Comparison of ENCODE assay signal across 9 cellular contexts in genomic region chr2:138948070-138948539, GRCh38.
A peak's percentile ranks its signal among the peaks of the same experiment; 100 is the strongest.
DNase-seq lines count a peak whose midpoint lies in the region; ATAC-seq lines count a peak whose summit lies in the region.
"Had no signal": no experiment of that assay in that cellular context is flagged by ENCODE, and none has a peak within 500 bp of the region (broad histone marks: within the 10 kb centered on the region; RNA-seq: fewer than 3 reads in every experiment).

No MANE protein-coding gene starts in this region.

- no peaks in the 10 kb centered on the region for H3K36me3 ChIP-seq in mesodermal cell (ENCODE audit: control insufficient read depth, insufficient read depth, low read length)

- DNase-seq in SW480 (ENCODE audit: low spot score): peak; percentile 73
- DNase-seq in NK-92 treated with Interleukin-12 subunit alpha and Interleukin-12 subunit beta, amount 100 ng/mL, for 24 hours (lab: John Stamatoyannopoulos, UW): no peak
- no peak for DNase-seq in stimulated activated naive CD4-positive, alpha-beta T cell (lab: John Stamatoyannopoulos, UW)
- no peak for DNase-seq in activated CD4-positive, alpha-beta memory T cell treated with anti-CD3 and anti-CD28 coated beads, Interleukin-2, amount 10 ng/mL, durations not matched to agents 7 days and 5 days

- H3K4me3 Mint-ChIP-seq in activated CD4-positive, alpha-beta memory T cell treated with anti-CD3 and anti-CD28 coated beads, Interleukin-2, amount 10 ng/mL, durations not matched to agents 7 days and 5 days: no peak overlapping the region
- H3K4me3 Mint-ChIP-seq: activated naive CD8-positive, alpha-beta T cell had no signal

- peaks cover 2% of the 10 kb centered on the region for H3K9me3 ChIP-seq in mesodermal cell (ENCODE audit: control insufficient read depth, low read length)

- peak overlapping the region; percentile 67 for H3K27ac ChIP-seq in mesodermal cell (ENCODE audit: low read depth, low read length, severe bottlenecking)

- 0% methylated on average over 1 of the region's 1 CpG for WGBS in mesodermal cell (ENCODE audit: insufficient coverage in 2 of 2), 2 experiments

- H3K27me3 Mint-ChIP-seq in activated CD4-positive, alpha-beta memory T cell treated with anti-CD3 and anti-CD28 coated beads, Interleukin-2, amount 10 ng/mL, durations not matched to agents 7 days and 5 days: no peaks in the 10 kb centered on the region
- H3K27me3 Mint-ChIP-seq: activated naive CD8-positive, alpha-beta T cell had no signal

- CTCF ChIA-PET in activated CD4-positive, alpha-beta memory T cell treated with anti-CD3 and anti-CD28 coated beads, Interleukin-2, amount 10 ng/mL, durations not matched to agents 7 days and 5 days (lab: Charles Lee): no interaction called here

- no peaks in the 10 kb centered on the region for H3K36me3 Mint-ChIP-seq in activated CD4-positive, alpha-beta memory T cell treated with anti-CD3 and anti-CD28 coated beads, Interleukin-2, amount 10 ng/mL, durations not matched to agents 7 days and 5 days (ENCODE audit: low read depth)
- H3K36me3 Mint-ChIP-seq: activated naive CD8-positive, alpha-beta T cell had no signal

- H3K4me3 ChIP-seq in mesodermal cell (ENCODE audit: extremely low read depth, insufficient read depth, low read length, poor library complexity, severe bottlenecking): no peak overlapping the region

- ATAC-seq in GM18508 (IDR thresholded peaks at IDR 0.05; ENCODE audit: insufficient read depth, unreplicated experiment): peak; percentile 72
- ATAC-seq in HG03039 (IDR thresholded peaks at IDR 0.05; ENCODE audit: unreplicated experiment): peak; percentile 82
- ATAC-seq in HG03045 (IDR thresholded peaks at IDR 0.05; ENCODE audit: unreplicated experiment): no peak

- H3K4me1 ChIP-seq in mesodermal cell (ENCODE audit: control insufficient read depth, insufficient read depth, low read length, poor library complexity, severe bottlenecking): peaks cover 27% of the 10 kb centered on the region

- POLR2A ChIA-PET in activated CD4-positive, alpha-beta memory T cell treated with anti-CD3 and anti-CD28 coated beads, Interleukin-2, amount 10 ng/mL, durations not matched to agents 7 days and 5 days (lab: Charles Lee): no interaction called here

- no peaks in the 10 kb centered on the region for H3K4me1 Mint-ChIP-seq in activated CD4-positive, alpha-beta memory T cell treated with anti-CD3 and anti-CD28 coated beads, Interleukin-2, amount 10 ng/mL, durations not matched to agents 7 days and 5 days

- H3K27ac Mint-ChIP-seq in activated CD4-positive, alpha-beta memory T cell treated with anti-CD3 and anti-CD28 coated beads, Interleukin-2, amount 10 ng/mL, durations not matched to agents 7 days and 5 days: no peak overlapping the region
- H3K27ac Mint-ChIP-seq: activated naive CD8-positive, alpha-beta T cell had no signal

- peaks cover 2% of the 10 kb centered on the region for H3K9me3 Mint-ChIP-seq in activated CD4-positive, alpha-beta memory T cell treated with anti-CD3 and anti-CD28 coated beads, Interleukin-2, amount 10 ng/mL, durations not matched to agents 7 days and 5 days
